ENCODE assay signal across 15 cellular contexts in the genomic region with DNA sequence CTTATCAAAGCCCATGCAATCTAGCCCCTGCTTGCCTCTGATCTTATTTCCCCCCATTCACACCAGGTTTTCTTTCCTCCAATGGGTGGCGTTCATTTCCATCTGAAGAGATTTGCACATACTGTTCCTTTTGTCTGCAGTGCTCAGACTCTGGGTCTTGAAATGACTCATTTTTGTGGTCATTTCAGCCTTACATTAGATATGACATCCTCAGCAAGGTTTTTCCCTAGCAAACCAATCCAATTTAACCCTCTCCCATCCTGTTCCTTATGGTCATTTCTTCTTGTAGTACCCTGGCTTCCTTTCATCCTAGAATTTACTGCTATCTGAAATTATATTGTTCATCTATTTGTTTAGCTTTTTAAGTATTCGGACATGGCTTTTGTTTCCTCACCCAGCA. TPM values are rescaled to one million over a fixed set of nuclear protein-coding genes. Genes with fewer than 3 reads are reported as not detected.
DNase-seq lines count a peak whose midpoint lies in the region; ATAC-seq and TF ChIP-seq lines count a peak whose summit lies in the region.
"Had no signal": no experiment of that assay in that cellular context is flagged by ENCODE, and none has a peak within 500 bp of the region (broad histone marks: within the 10 kb centered on the region; RNA-seq: fewer than 3 reads in every experiment).

No MANE protein-coding gene starts in this region.

- no peaks in the 10 kb centered on the region; the same call in 2 of the 3 replicates for H3K4me1 Mint-ChIP-seq in GM23338
- H3K4me1 Mint-ChIP-seq: activated CD4-positive, alpha-beta T cell treated with anti-CD3 and anti-CD28 coated beads, Interleukin-2, amount 10 ng/mL, durations not matched to agents 7 days and 5 days; activated naive CD8-positive, alpha-beta T cell treated with anti-CD3 and anti-CD28 coated beads for 36 hours; stimulated activated naive CD8-positive, alpha-beta T cell treated with anti-CD3 and anti-CD28 coated beads, Interleukin-15, amount 100 ng/mL, for 72 hours had no signal

- no peak overlapping the region for H3K4me2 ChIP-seq in GM23338

- TF ChIP-seq CTCF in GM23338 (conservative IDR thresholded peaks at IDR 0.05; ENCODE audit: low read depth in 2 of 2) (0 out of 4 replicates have a peak, but pooled peaks of 1 of the 2 experiments have one; percentile 1), fibroblast of pulmonary artery (IDR thresholded peaks at IDR 0.05; ENCODE audit: low read length, missing control alignments) (no peak), transverse colon (IDR thresholded peaks at IDR 0.05) (no peak)

- peak; percentile 94 for ATAC-seq in GM18868 (IDR thresholded peaks at IDR 0.05; ENCODE audit: unreplicated experiment)
- no peak for ATAC-seq in GM23338
- ATAC-seq: stimulated activated naive CD8-positive, alpha-beta T cell treated with anti-CD3 and anti-CD28 coated beads, Interleukin-15, amount 100 ng/mL, for 72 hours had no signal

- H3K4me3 Mint-ChIP-seq in GM23338: no peak overlapping the region
- H3K4me3 Mint-ChIP-seq: activated CD4-positive, alpha-beta T cell treated with anti-CD3 and anti-CD28 coated beads, Interleukin-2, amount 10 ng/mL, durations not matched to agents 7 days and 5 days; activated naive CD8-positive, alpha-beta T cell treated with anti-CD3 and anti-CD28 coated beads for 36 hours; nephron progenitor cell; stimulated activated naive CD8-positive, alpha-beta T cell treated with anti-CD3 and anti-CD28 coated beads, Interleukin-15, amount 100 ng/mL, for 72 hours had no signal

- no peaks in the 10 kb centered on the region for H3K9me2 ChIP-seq in GM23338 (ENCODE audit: insufficient read depth)

- H3K4me3 ChIP-seq in GM23338 (no peak overlapping the region), fibroblast of pulmonary artery (replicated peaks; ENCODE audit: low read depth, low read length) (no peak overlapping the region), transverse colon (no peak overlapping the region)
- no peak overlapping the region for H3K4me3 ChIP-seq in effector memory CD4-positive, alpha-beta T cell (ENCODE audit: insufficient read depth, low read depth, low read length, poor library complexity, severe bottlenecking)

- H3K36me3 ChIP-seq in GM23338 (ENCODE audit: insufficient read depth) (no peaks in the 10 kb centered on the region), transverse colon (no peaks in the 10 kb centered on the region)
- no peaks in the 10 kb centered on the region for H3K36me3 ChIP-seq in effector memory CD4-positive, alpha-beta T cell (ENCODE audit: control insufficient read depth, insufficient read depth, low read length)

- no peak for TF ChIP-seq POLR2A in transverse colon (IDR thresholded peaks at IDR 0.05)

- TF ChIP-seq EP300 in transverse colon (IDR thresholded peaks at IDR 0.05; ENCODE audit: low read depth): no peak

- in situ Hi-C loops in transverse colon (cut with MboI; ENCODE audit: low pct_ligation_motif_present in 1 of 4, low pct_unique_long_range_greater_than_20kb in 1 of 4, low sequenced_read_pairs in 3 of 4): no loop called here

- no peaks in the 10 kb centered on the region for H3K9me3 Mint-ChIP-seq in GM23338
- H3K9me3 Mint-ChIP-seq: activated CD4-positive, alpha-beta T cell treated with anti-CD3 and anti-CD28 coated beads, Interleukin-2, amount 10 ng/mL, durations not matched to agents 7 days and 5 days; activated naive CD8-positive, alpha-beta T cell treated with anti-CD3 and anti-CD28 coated beads for 36 hours; nephron progenitor cell; stimulated activated naive CD8-positive, alpha-beta T cell treated with anti-CD3 and anti-CD28 coated beads, Interleukin-15, amount 100 ng/mL, for 72 hours had no signal

- no peaks in the 10 kb centered on the region for H3K9me3 ChIP-seq in transverse colon
- H3K9me3 ChIP-seq in effector memory CD4-positive, alpha-beta T cell (ENCODE audit: control insufficient read depth, low read length): no peaks in the 10 kb centered on the region

- H2AFZ ChIP-seq in GM23338: peak overlapping the region; percentile 70; the same call in 1 of the 2 replicates

- intact Hi-C loops in transverse colon (cut with DNase I; ENCODE audit: low total_unique reads): no loop called here

- no peak overlapping the region for H3K27ac Mint-ChIP-seq in GM23338
- H3K27ac Mint-ChIP-seq: activated CD4-positive, alpha-beta T cell treated with anti-CD3 and anti-CD28 coated beads, Interleukin-2, amount 10 ng/mL, durations not matched to agents 7 days and 5 days; activated naive CD8-positive, alpha-beta T cell treated with anti-CD3 and anti-CD28 coated beads for 36 hours; nephron progenitor cell; stimulated activated naive CD8-positive, alpha-beta T cell treated with anti-CD3 and anti-CD28 coated beads, Interleukin-15, amount 100 ng/mL, for 72 hours had no signal

- no peak for DNase-seq in GM23338 (ENCODE audit: low spot score)
- peak; percentile 74 for DNase-seq in HT1080 (ENCODE audit: low read depth)
- peak; percentile 41 for DNase-seq in fibroblast of pulmonary artery (ENCODE audit: low read depth)
- no peak for DNase-seq in GM03348 (ENCODE audit: low spot score)
- DNase-seq in transverse colon: no peak
- DNase-seq in effector memory CD4-positive, alpha-beta T cell: no peak
- no peak for DNase-seq in amniotic stem cell (lab: John Stamatoyannopoulos, UW)
- DNase-seq: activated CD4-positive, alpha-beta T cell treated with anti-CD3 and anti-CD28 coated beads, Interleukin-2, amount 10 ng/mL, durations not matched to agents 7 days and 5 days; activated naive CD8-positive, alpha-beta T cell treated with anti-CD3 and anti-CD28 coated beads for 36 hours; Calu3; NCI-H1436 treated with DMSO at 0.1 percent for 48 hours; nephron progenitor cell; stimulated activated CD4-positive, alpha-beta T cell treated with anti-CD3 and anti-CD28 coated beads, Interleukin-2, amount 100 ng/mL, for 24 hours; stimulated activated naive CD8-positive, alpha-beta T cell treated with anti-CD3 and anti-CD28 coated beads, Interleukin-15, amount 100 ng/mL, for 72 hours had no signal

- H3K4me1 ChIP-seq in GM23338 (ENCODE audit: insufficient read depth) (0 out of 2 replicates have a peak, but pooled peaks cover 5% of the 10 kb centered on the region), transverse colon (no peaks in the 10 kb centered on the region)
- H3K4me1 ChIP-seq in effector memory CD4-positive, alpha-beta T cell (ENCODE audit: control insufficient read depth, insufficient read depth, low read length, poor library complexity, severe bottlenecking): no peaks in the 10 kb centered on the region

- no peak overlapping the region for H3K27ac ChIP-seq in GM23338 (ENCODE audit: low read depth)
- no peak overlapping the region for H3K27ac ChIP-seq in transverse colon
- H3K27ac ChIP-seq in effector memory CD4-positive, alpha-beta T cell (ENCODE audit: insufficient read depth, low read length, poor library complexity, severe bottlenecking): no peak overlapping the region

- H3K27me3 Mint-ChIP-seq in GM23338 (ENCODE audit: insufficient read depth, low read depth, poor library complexity): peaks cover 1% of the 10 kb centered on the region

- 65 to 72% methylated on average over 2 of the region's 2 CpGs for WGBS in transverse colon (ENCODE audit: low coverage in 1 of 2), 2 donors

- H3K79me2 ChIP-seq in GM23338 (replicated peaks; ENCODE audit: insufficient read depth): no peaks in the 10 kb centered on the region

- no peaks in the 10 kb centered on the region for H3F3A ChIP-seq in GM23338 (replicated peaks; ENCODE audit: low read depth)

- H3K36me3 Mint-ChIP-seq in GM23338 (ENCODE audit: low read depth): no peaks in the 10 kb centered on the region
- H3K36me3 Mint-ChIP-seq: activated naive CD8-positive, alpha-beta T cell treated with anti-CD3 and anti-CD28 coated beads for 36 hours had no signal

- H3K27me3 ChIP-seq in GM23338 (ENCODE audit: insufficient read depth) (no peaks in the 10 kb centered on the region), transverse colon (no peaks in the 10 kb centered on the region)
- H3K27me3 ChIP-seq in effector memory CD4-positive, alpha-beta T cell (replicated peaks; ENCODE audit: control insufficient read depth, insufficient read depth, low read length, poor library complexity, severe bottlenecking): no peaks in the 10 kb centered on the region

- H4K20me1 ChIP-seq in GM23338 (replicated peaks; ENCODE audit: insufficient read depth): no peaks in the 10 kb centered on the region

TF ChIP-seq in GM23338, 12 proteins besides CTCF, POLR2A, EP300 and RAD21 (continues in another document):
- TF ChIP-seq NANOG (IDR thresholded peaks at IDR 0.05; ENCODE audit: borderline replicate concordance): no peak
- no peak for TF ChIP-seq JUNB (IDR thresholded peaks at IDR 0.05; ENCODE audit: unreplicated experiment)
- no peak for TF ChIP-seq ZNF331 (CRISPR knock-in tag; IDR thresholded peaks at IDR 0.05; ENCODE audit: low read depth)
- TF ChIP-seq STAT1 (IDR thresholded peaks at IDR 0.05; ENCODE audit: unreplicated experiment): no peak
- no peak for TF ChIP-seq POLR2AphosphoS5 (IDR thresholded peaks at IDR 0.05; ENCODE audit: low read depth)

RNA-seq across cellular contexts. Expression of gene SCN1A, which starts 42.5 kb away (rescaled TPM):
- total RNA-seq in GM23338 (2014; rRNA removed; shearing (Covaris generic)): 1.2 and 2.1 TPM in 2 replicates
- polyA plus RNA-seq in GM23338 (2016; fragmentation: Nextera tagmentation; extraction: Ambion mirVana): 0.92 and 1.3 TPM in 2 replicates
- total RNA-seq in HT1080 (2014; rRNA removed; shearing (Covaris generic)): 0.02 TPM in 1 of 2 replicates, not detected in the other
- not detected in 2 replicates for polyA plus RNA-seq in HT1080 (2015; cell fraction: cytosol; rRNA removed)
- not detected in 2 replicates for polyA plus RNA-seq in HT1080 (2015; cell fraction: nucleus; rRNA removed)
- total RNA-seq in transverse colon: not detected
- total RNA-seq: activated CD4-positive, alpha-beta T cell treated with anti-CD3 and anti-CD28 coated beads, Interleukin-2, amount 10 ng/mL, durations not matched to agents 7 days and 5 days; activated naive CD8-positive, alpha-beta T cell treated with anti-CD3 and anti-CD28 coated beads for 36 hours; Calu3 had no signal

Comparison
In these comparisons a context has a peak if more than half of its experiments do, and no peak if none do; other contexts are left out.
1. DNase-seq: peak in HT1080 (single experiment) and fibroblast of pulmonary artery (single experiment); none in GM23338 (single experiment), GM03348 (single experiment), transverse colon (single experiment), effector memory CD4-positive, alpha-beta T cell (0 of 3) and amniotic stem cell (single experiment).